8 cellular contexts compared by ENCODE assay signal in genomic region chr12:125330645-125331341, GRCh38.
A peak's percentile ranks its signal among the peaks of the same experiment; 100 is the strongest.
DNase-seq lines count a peak whose midpoint lies in the region; ATAC-seq and TF ChIP-seq lines count a peak whose summit lies in the region.

No MANE protein-coding gene starts in this region.

- no peak overlapping the region for H3K27ac Mint-ChIP-seq in CD8-positive, alpha-beta memory T cell
- H3K27ac Mint-ChIP-seq in activated B cell treated with CpG ODN at 0.5 μM for 24 hours: no peak overlapping the region

- no peak overlapping the region for H3K27ac ChIP-seq in CD8-positive, alpha-beta memory T cell (ENCODE audit: low read depth, low read length)
- peak overlapping the region; percentile 24 for H3K27ac ChIP-seq in cingulate gyrus (ENCODE audit: low read depth, low read length)

- H3K9me3 ChIP-seq in CD8-positive, alpha-beta memory T cell (ENCODE audit: low read length): no peaks in the 10 kb centered on the region

- no peak for TF ChIP-seq CTCF in activated B cell treated with CpG ODN at 0.5 μM for 24 hours (IDR thresholded peaks at IDR 0.05)

- DNase-seq in CD8-positive, alpha-beta memory T cell: peak in 3 of 5 donors; percentile 1 to 9 (median 4)
- DNase-seq in HUDEP-2 (lab: John Stamatoyannopoulos, UW; ENCODE audit: unreplicated experiment in 76 of 76) (peak in 45 of 76 experiments; percentile 2 to 60 (median 23)), activated B cell treated with CpG ODN at 0.5 μM for 24 hours (peak; percentile 37), left colon (peak; percentile 30 to 73)
- peak in 3 of 4 experiments; percentile 18 to 31 (median 21) for DNase-seq in stimulated activated CD4-positive, alpha-beta T cell treated with anti-CD3 and anti-CD28 coated beads, Interleukin-1b, Interleukin-23, amount 100 ng/mL, for 24 hours (ENCODE audit: low read depth in 4 of 4, low spot score in 1 of 4)

- no peaks in the 10 kb centered on the region for H3K27me3 ChIP-seq in CD8-positive, alpha-beta memory T cell (ENCODE audit: insufficient read depth, low read length, poor library complexity, severe bottlenecking)

- peaks cover 18 to 50% of the 10 kb centered on the region in 2 donors for H3K27me3 Mint-ChIP-seq in CD8-positive, alpha-beta memory T cell
- peaks cover 28% of the 10 kb centered on the region for H3K27me3 Mint-ChIP-seq in activated B cell treated with CpG ODN at 0.5 μM for 24 hours

- CTCF ChIA-PET in CD8-positive, alpha-beta memory T cell (lab: Charles Lee): interaction anchor here (0.9 to 1.0 kb wide), 2 partner anchors 9 to 14 kb away, joined by 3 read pairs; no protein-coding TSS in a partner anchor
- CTCF ChIA-PET in activated B cell treated with CpG ODN at 0.5 μM for 24 hours (lab: Charles Lee): interaction anchor here (0.8 to 1.2 kb wide), 5 partner anchors 9 to 1544 kb away, joined by 3 read pairs; no protein-coding TSS in a partner anchor

- peak; percentile 85 for ATAC-seq in GM19455 (IDR thresholded peaks at IDR 0.05; ENCODE audit: unreplicated experiment)
- ATAC-seq in activated B cell treated with CpG ODN at 0.5 μM for 24 hours (ENCODE audit: low read depth): peak; percentile 49
- ATAC-seq in left colon: peak; percentile 98
- no peak for ATAC-seq in HG02571 (IDR thresholded peaks at IDR 0.05; ENCODE audit: unreplicated experiment)

- no peaks in the 10 kb centered on the region for H3K4me1 ChIP-seq in CD8-positive, alpha-beta memory T cell (ENCODE audit: insufficient read depth, low read length)

- no peak overlapping the region for H3K4me3 Mint-ChIP-seq in CD8-positive, alpha-beta memory T cell
- no peak overlapping the region for H3K4me3 Mint-ChIP-seq in activated B cell treated with CpG ODN at 0.5 μM for 24 hours

- intact Hi-C loops in activated B cell treated with CpG ODN at 0.5 μM for 24 hours (cut with micrococcal nuclease): loop anchor here (5.0 kb wide), 2 partner anchors 72 to 1542 kb away; no protein-coding TSS in a partner anchor
- intact Hi-C loops in left colon (cut with DNase I, micrococcal nuclease): no loop called here

- H3K4me1 Mint-ChIP-seq in CD8-positive, alpha-beta memory T cell: no peaks in the 10 kb centered on the region
- H3K4me1 Mint-ChIP-seq in activated B cell treated with CpG ODN at 0.5 μM for 24 hours: no peaks in the 10 kb centered on the region

- POLR2A ChIA-PET in CD8-positive, alpha-beta memory T cell (lab: Charles Lee): no interaction called here
- POLR2A ChIA-PET in activated B cell treated with CpG ODN at 0.5 μM for 24 hours (lab: Charles Lee): no interaction called here

- H3K36me3 ChIP-seq in CD8-positive, alpha-beta memory T cell (ENCODE audit: insufficient read depth, low read length): no peaks in the 10 kb centered on the region

- no peaks in the 10 kb centered on the region for H3K36me3 Mint-ChIP-seq in CD8-positive, alpha-beta memory T cell
- H3K36me3 Mint-ChIP-seq in activated B cell treated with CpG ODN at 0.5 μM for 24 hours (ENCODE audit: low read depth): no peaks in the 10 kb centered on the region

- H3K9me3 Mint-ChIP-seq in CD8-positive, alpha-beta memory T cell: peaks cover 0 to 3% (median 2%) of the 10 kb centered on the region in 5 donors
- H3K9me3 Mint-ChIP-seq in activated B cell treated with CpG ODN at 0.5 μM for 24 hours: peaks cover 4% of the 10 kb centered on the region

- no peak overlapping the region for H3K4me3 ChIP-seq in CD8-positive, alpha-beta memory T cell (ENCODE audit: low read length)
